8 cellular contexts compared by ENCODE assay signal in the genomic region with DNA sequence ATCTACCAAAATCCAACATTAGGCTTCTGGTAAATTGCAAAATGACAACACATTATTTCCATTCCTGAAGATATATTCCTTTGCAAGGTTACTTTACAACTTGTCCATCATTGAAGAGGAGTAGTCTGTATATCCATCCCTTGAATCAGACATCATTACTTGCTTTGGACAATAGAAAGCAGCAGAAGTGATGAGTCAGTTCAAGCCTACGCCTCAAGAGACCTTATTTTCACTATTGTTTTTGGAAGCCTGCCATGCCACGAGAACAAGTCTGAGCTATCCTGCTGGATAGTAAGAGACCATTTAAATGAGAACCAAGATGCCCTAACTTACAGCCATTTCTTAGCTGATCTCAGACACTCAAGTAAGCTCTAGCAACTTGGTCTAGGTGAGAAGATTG.
A peak's percentile ranks its signal among the peaks of the same experiment; 100 is the strongest.
DNase-seq lines count a peak whose midpoint lies in the region; ATAC-seq and TF ChIP-seq lines count a peak whose summit lies in the region.

No MANE protein-coding gene starts in this region.

- ATAC-seq in GM21737 (IDR thresholded peaks at IDR 0.05; ENCODE audit: unreplicated experiment) (peak; percentile 65), GM23338 (no peak)

- 43 to 61% (median 49%) methylated on average over 2 of the region's 2 CpGs for WGBS in stomach, 5 donors

- no peaks in the 10 kb centered on the region for H3K9me2 ChIP-seq in GM23338 (ENCODE audit: insufficient read depth)

- H3K27ac ChIP-seq in GM23338 (ENCODE audit: low read depth) (no peak overlapping the region), stomach (no peak overlapping the region)

- TF ChIP-seq RAD21 in Ishikawa (IDR thresholded peaks at IDR 0.05; ENCODE audit: low read depth), result no peak

- no peak overlapping the region for H3K27ac Mint-ChIP-seq in GM23338

- H3K4me1 Mint-ChIP-seq in GM23338, result peaks cover 7% of the 10 kb centered on the region; the same call in 2 of the 3 replicates

- H3F3A ChIP-seq in GM23338 (replicated peaks; ENCODE audit: low read depth), result no peaks in the 10 kb centered on the region

- no peaks in the 10 kb centered on the region for H3K9me3 ChIP-seq in stomach

- H3K79me2 ChIP-seq in GM23338 (replicated peaks; ENCODE audit: insufficient read depth), result no peaks in the 10 kb centered on the region

- peaks cover 9% of the 10 kb centered on the region; the same call in 2 of the 3 replicates for H3K9me3 Mint-ChIP-seq in GM23338

- DNase-seq in AG20443 (ENCODE audit: low spot score) (peak; percentile 14), epithelial cell of esophagus (ENCODE audit: low read depth) (peak; percentile 97), GM23338 (ENCODE audit: low spot score) (no peak), hypothalamus (lab: John Stamatoyannopoulos, UW) (no peak), activated gamma-delta T cell (lab: John Stamatoyannopoulos, UW) (no peak), stomach (no peak)

- no peak overlapping the region for H3K4me3 Mint-ChIP-seq in GM23338

- H3K4me3 ChIP-seq in epithelial cell of esophagus (ENCODE audit: low read length), result no peak overlapping the region
- H3K4me3 ChIP-seq in GM23338, result no peak overlapping the region
- no peak overlapping the region for H3K4me3 ChIP-seq in stomach

- no peaks in the 10 kb centered on the region for H3K27me3 ChIP-seq in GM23338 (ENCODE audit: insufficient read depth)
- no peaks in the 10 kb centered on the region for H3K27me3 ChIP-seq in stomach

- TF ChIP-seq EP300 in Ishikawa (IDR thresholded peaks at IDR 0.05; ENCODE audit: borderline replicate concordance) (no peak), stomach (IDR thresholded peaks at IDR 0.05) (no peak)

- intact Hi-C loops in stomach (cut with DNase I; ENCODE audit: low total_unique reads), result no loop called here

- H4K20me1 ChIP-seq in GM23338 (replicated peaks; ENCODE audit: insufficient read depth), result no peaks in the 10 kb centered on the region

- TF ChIP-seq POLR2A in stomach (IDR thresholded peaks at IDR 0.05), result no peak

- H3K36me3 ChIP-seq in GM23338 (ENCODE audit: insufficient read depth), result no peaks in the 10 kb centered on the region
- H3K36me3 ChIP-seq in stomach, result no peaks in the 10 kb centered on the region

- H3K27me3 Mint-ChIP-seq in GM23338 (ENCODE audit: insufficient read depth, low read depth, poor library complexity), result no peaks in the 10 kb centered on the region

- H2AFZ ChIP-seq in GM23338, result no peak overlapping the region

- TF ChIP-seq CTCF in epithelial cell of esophagus (IDR thresholded peaks at IDR 0.05; ENCODE audit: insufficient read depth, low read depth, low read length, missing control alignments) (no peak), GM23338 (conservative IDR thresholded peaks at IDR 0.05; ENCODE audit: low read depth in 2 of 2) (no peak), stomach (IDR thresholded peaks at IDR 0.05) (no peak)

- H3K4me1 ChIP-seq in GM23338 (ENCODE audit: insufficient read depth), result no peaks in the 10 kb centered on the region
- H3K4me1 ChIP-seq in stomach, result peaks cover 0 to 7% (median 0%) of the 10 kb centered on the region in 4 donors

- H3K36me3 Mint-ChIP-seq in GM23338 (ENCODE audit: low read depth), result no peaks in the 10 kb centered on the region

- no peak overlapping the region for H3K4me2 ChIP-seq in GM23338

TF ChIP-seq in Ishikawa, 13 proteins besides CTCF, POLR2A, EP300 and RAD21:
- TF ChIP-seq FOXM1 (IDR thresholded peaks at IDR 0.05; ENCODE audit: borderline replicate concordance, low read depth), result no peak
- TF ChIP-seq EGR1 (IDR thresholded peaks at IDR 0.05), result no peak
- TF ChIP-seq CEBPB (IDR thresholded peaks at IDR 0.05), result no peak
- TF ChIP-seq NFIC (IDR thresholded peaks at IDR 0.05), result peak; percentile 28; the same call in 1 of the 2 replicates
- TF ChIP-seq TEAD4 (IDR thresholded peaks at IDR 0.05), result no peak
- TF ChIP-seq, protein P1, sequence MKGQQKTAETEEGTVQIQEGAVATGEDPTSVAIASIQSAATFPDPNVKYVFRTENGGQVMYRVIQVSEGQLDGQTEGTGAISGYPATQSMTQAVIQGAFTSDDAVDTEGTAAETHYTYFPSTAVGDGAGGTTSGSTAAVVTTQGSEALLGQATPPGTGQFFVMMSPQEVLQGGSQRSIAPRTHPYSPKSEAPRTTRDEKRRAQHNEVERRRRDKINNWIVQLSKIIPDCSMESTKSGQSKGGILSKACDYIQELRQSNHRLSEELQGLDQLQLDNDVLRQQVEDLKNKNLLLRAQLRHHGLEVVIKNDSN (IDR thresholded peaks at IDR 0.05), result no peak

TF ChIP-seq in GM23338, 12 proteins besides CTCF, POLR2A, EP300 and RAD21 (continues in another document):
- TF ChIP-seq JUNB (IDR thresholded peaks at IDR 0.05; ENCODE audit: unreplicated experiment), result no peak
- TF ChIP-seq, protein P2, sequence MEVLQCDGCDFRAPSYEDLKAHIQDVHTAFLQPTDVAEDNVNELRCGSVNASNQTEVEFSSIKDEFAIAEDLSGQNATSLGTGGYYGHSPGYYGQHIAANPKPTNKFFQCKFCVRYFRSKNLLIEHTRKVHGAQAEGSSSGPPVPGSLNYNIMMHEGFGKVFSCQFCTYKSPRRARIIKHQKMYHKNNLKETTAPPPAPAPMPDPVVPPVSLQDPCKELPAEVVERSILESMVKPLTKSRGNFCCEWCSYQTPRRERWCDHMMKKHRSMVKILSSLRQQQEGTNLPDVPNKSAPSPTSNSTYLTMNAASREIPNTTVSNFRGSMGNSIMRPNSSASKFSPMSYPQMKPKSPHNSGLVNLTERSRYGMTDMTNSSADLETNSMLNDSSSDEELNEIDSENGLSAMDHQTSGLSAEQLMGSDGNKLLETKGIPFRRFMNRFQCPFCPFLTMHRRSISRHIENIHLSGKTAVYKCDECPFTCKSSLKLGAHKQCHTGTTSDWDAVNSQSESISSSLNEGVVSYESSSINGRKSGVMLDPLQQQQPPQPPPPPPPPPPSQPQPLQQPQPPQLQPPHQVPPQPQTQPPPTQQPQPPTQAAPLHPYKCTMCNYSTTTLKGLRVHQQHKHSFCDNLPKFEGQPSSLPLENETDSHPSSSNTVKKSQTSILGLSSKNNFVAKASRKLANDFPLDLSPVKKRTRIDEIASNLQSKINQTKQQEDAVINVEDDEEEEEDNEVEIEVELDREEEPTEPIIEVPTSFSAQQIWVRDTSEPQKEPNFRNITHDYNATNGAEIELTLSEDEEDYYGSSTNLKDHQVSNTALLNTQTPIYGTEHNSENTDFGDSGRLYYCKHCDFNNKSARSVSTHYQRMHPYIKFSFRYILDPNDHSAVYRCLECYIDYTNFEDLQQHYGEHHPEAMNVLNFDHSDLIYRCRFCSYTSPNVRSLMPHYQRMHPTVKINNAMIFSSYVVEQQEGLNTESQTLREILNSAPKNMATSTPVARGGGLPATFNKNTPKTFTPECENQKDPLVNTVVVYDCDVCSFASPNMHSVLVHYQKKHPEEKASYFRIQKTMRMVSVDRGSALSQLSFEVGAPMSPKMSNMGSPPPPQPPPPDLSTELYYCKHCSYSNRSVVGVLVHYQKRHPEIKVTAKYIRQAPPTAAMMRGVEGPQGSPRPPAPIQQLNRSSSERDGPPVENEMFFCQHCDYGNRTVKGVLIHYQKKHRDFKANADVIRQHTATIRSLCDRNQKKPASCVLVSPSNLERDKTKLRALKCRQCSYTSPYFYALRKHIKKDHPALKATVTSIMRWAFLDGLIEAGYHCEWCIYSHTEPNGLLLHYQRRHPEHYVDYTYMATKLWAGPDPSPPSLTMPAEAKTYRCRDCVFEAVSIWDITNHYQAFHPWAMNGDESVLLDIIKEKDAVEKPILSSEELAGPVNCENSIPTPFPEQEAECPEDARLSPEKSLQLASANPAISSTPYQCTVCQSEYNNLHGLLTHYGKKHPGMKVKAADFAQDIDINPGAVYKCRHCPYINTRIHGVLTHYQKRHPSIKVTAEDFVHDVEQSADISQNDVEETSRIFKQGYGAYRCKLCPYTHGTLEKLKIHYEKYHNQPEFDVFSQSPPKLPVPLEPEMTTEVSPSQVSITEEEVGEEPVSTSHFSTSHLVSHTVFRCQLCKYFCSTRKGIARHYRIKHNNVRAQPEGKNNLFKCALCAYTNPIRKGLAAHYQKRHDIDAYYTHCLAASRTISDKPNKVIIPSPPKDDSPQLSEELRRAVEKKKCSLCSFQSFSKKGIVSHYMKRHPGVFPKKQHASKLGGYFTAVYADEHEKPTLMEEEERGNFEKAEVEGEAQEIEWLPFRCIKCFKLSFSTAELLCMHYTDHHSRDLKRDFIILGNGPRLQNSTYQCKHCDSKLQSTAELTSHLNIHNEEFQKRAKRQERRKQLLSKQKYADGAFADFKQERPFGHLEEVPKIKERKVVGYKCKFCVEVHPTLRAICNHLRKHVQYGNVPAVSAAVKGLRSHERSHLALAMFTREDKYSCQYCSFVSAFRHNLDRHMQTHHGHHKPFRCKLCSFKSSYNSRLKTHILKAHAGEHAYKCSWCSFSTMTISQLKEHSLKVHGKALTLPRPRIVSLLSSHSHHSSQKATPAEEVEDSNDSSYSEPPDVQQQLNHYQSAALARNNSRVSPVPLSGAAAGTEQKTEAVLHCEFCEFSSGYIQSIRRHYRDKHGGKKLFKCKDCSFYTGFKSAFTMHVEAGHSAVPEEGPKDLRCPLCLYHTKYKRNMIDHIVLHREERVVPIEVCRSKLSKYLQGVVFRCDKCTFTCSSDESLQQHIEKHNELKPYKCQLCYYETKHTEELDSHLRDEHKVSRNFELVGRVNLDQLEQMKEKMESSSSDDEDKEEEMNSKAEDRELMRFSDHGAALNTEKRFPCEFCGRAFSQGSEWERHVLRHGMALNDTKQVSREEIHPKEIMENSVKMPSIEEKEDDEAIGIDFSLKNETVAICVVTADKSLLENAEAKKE (CRISPR knock-in tag; IDR thresholded peaks at IDR 0.05), result no peak
- TF ChIP-seq NANOG (IDR thresholded peaks at IDR 0.05; ENCODE audit: borderline replicate concordance), result no peak
- no peak for TF ChIP-seq ZNF114 (CRISPR knock-in tag; IDR thresholded peaks at IDR 0.05)
- TF ChIP-seq STAT1 (IDR thresholded peaks at IDR 0.05; ENCODE audit: unreplicated experiment), result no peak
- no peak for TF ChIP-seq EZH2 (IDR thresholded peaks at IDR 0.05; ENCODE audit: low read depth, unreplicated experiment)
- TF ChIP-seq CREB1 (CRISPR knock-in tag; IDR thresholded peaks at IDR 0.05; ENCODE audit: low read depth), result no peak
- TF ChIP-seq, protein P3, sequence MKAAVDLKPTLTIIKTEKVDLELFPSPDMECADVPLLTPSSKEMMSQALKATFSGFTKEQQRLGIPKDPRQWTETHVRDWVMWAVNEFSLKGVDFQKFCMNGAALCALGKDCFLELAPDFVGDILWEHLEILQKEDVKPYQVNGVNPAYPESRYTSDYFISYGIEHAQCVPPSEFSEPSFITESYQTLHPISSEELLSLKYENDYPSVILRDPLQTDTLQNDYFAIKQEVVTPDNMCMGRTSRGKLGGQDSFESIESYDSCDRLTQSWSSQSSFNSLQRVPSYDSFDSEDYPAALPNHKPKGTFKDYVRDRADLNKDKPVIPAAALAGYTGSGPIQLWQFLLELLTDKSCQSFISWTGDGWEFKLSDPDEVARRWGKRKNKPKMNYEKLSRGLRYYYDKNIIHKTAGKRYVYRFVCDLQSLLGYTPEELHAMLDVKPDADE (IDR thresholded peaks at IDR 0.05), result no peak
- TF ChIP-seq POLR2AphosphoS5 (IDR thresholded peaks at IDR 0.05; ENCODE audit: low read depth), result no peak
- no peak for TF ChIP-seq EZH2phosphoT487 (IDR thresholded peaks at IDR 0.05; ENCODE audit: unreplicated experiment)
- TF ChIP-seq ZNF331 (CRISPR knock-in tag; IDR thresholded peaks at IDR 0.05; ENCODE audit: low read depth), result no peak

Comparison
In these comparisons a context has a peak if more than half of its experiments do, and no peak if none do; other contexts are left out.
1. DNase-seq: peak in AG20443 (single experiment) and epithelial cell of esophagus (single experiment); none in GM23338 (single experiment), hypothalamus (0 of 51), activated gamma-delta T cell (single experiment) and stomach (single experiment).